ENCODE assay signal across 1 cellular context in the genomic region with DNA sequence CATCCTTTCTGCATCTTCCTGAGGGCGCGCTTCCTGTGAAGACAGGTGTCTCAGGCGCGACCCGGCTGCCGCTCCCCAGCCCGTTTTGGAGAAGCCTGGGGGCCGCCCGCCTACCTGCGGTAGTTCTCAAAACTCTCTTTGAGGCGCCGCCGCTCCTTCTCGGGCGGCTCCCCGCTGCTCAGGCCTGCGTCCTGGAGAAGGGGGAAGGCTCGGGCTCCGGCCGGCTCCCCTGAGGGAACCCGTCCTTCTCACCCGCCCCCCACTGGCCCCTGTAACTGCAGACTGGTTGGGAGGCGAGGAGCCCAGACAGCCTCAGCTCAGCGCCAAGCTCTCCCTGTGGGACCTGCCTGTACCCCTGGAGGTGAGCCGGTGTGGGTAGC.
TF ChIP-seq lines count a peak whose summit lies in the region.

No MANE protein-coding gene starts in this region.

TF ChIP-seq in HepG2, 621 proteins besides CTCF, POLR2A, EP300 and RAD21:
- TF ChIP-seq KDM5A (IDR thresholded peaks at IDR 0.05; ENCODE audit: borderline replicate concordance, low read length), result no peak
- TF ChIP-seq PCBP2 (optimal IDR thresholded peaks at IDR 0.05; ENCODE audit: low read depth, low read length, poor library complexity, severe bottlenecking), result no peak
- no peak for TF ChIP-seq NR2F2 (IDR thresholded peaks at IDR 0.05; ENCODE audit: borderline replicate concordance, low read depth)
- TF ChIP-seq AGO2 (optimal IDR thresholded peaks at IDR 0.05; ENCODE audit: low read depth, low read length), result peak; percentile 52
- no peak for TF ChIP-seq ZNF431 (CRISPR knock-in tag; IDR thresholded peaks at IDR 0.05; ENCODE audit: borderline replicate concordance, low read depth)
- no peak for TF ChIP-seq STAT5B (CRISPR knock-in tag; IDR thresholded peaks at IDR 0.05)
- TF ChIP-seq MIER3 (CRISPR knock-in tag; IDR thresholded peaks at IDR 0.05; ENCODE audit: borderline replicate concordance), result no peak
- TF ChIP-seq MAFG (CRISPR knock-in tag; IDR thresholded peaks at IDR 0.05), result no peak
- TF ChIP-seq ZNF34 (CRISPR knock-in tag; IDR thresholded peaks at IDR 0.05; ENCODE audit: borderline replicate concordance), result no peak
